ENCODE assay signal across 8 cellular contexts in genomic region chr21:44301093-44301492, GRCh38. TPM values are rescaled to one million over a fixed set of nuclear protein-coding genes. Genes with fewer than 3 reads are reported as not detected.
A peak's percentile ranks its signal among the peaks of the same experiment; 100 is the strongest.
DNase-seq lines count a peak whose midpoint lies in the region; ATAC-seq and TF ChIP-seq lines count a peak whose summit lies in the region.

No MANE protein-coding gene starts in this region.

- H3K36me3 ChIP-seq in H7 (replicated peaks; ENCODE audit: control insufficient read depth, insufficient read depth, low read length) (no peaks in the 10 kb centered on the region), skeletal muscle satellite cell (ENCODE audit: insufficient read depth, low read length) (peaks cover under 1% of the 10 kb centered on the region)

- DNase-seq in H7 (no peak), activated B cell treated with CpG ODN at 0.5 μM for 24 hours (no peak), glutamatergic neuron (no peak), T1000 (lab: John Stamatoyannopoulos, UW) (no peak), amygdala (lab: John Stamatoyannopoulos, UW) (no peak), NCI-H187 (lab: John Stamatoyannopoulos, UW) (no peak)

- H3K9ac ChIP-seq in skeletal muscle satellite cell (ENCODE audit: low read depth, low read length) = peak overlapping the region; percentile 91

- peak overlapping the region; percentile 71 for H3K4me3 ChIP-seq in H7 (ENCODE audit: insufficient read depth, low read depth, low read length)
- peak overlapping the region; percentile 96 for H3K4me3 ChIP-seq in skeletal muscle satellite cell (ENCODE audit: low read length)

- peak overlapping the region; percentile 99 for H3K4me2 ChIP-seq in skeletal muscle satellite cell (ENCODE audit: low read length)

- TF ChIP-seq CTCF in activated B cell treated with CpG ODN at 0.5 μM for 24 hours (IDR thresholded peaks at IDR 0.05) = no peak
- no peak for TF ChIP-seq CTCF in glutamatergic neuron (IDR thresholded peaks at IDR 0.05; ENCODE audit: partially characterized antibody, unreplicated experiment)

- H3K27ac Mint-ChIP-seq in activated B cell treated with CpG ODN at 0.5 μM for 24 hours (peak overlapping the region; percentile 56), glutamatergic neuron (ENCODE audit: unreplicated experiment) (no peak overlapping the region)

- H3K36me3 Mint-ChIP-seq in activated B cell treated with CpG ODN at 0.5 μM for 24 hours (ENCODE audit: low read depth) (peaks cover 3% of the 10 kb centered on the region), glutamatergic neuron (ENCODE audit: unreplicated experiment) (no peaks in the 10 kb centered on the region)

- H3K9me3 ChIP-seq in skeletal muscle satellite cell (replicated peaks; ENCODE audit: low read length) = no peaks in the 10 kb centered on the region

- POLR2A ChIA-PET in activated B cell treated with CpG ODN at 0.5 μM for 24 hours (lab: Charles Lee) = interaction anchor here (1.1 kb wide), 1 partner anchor 9 kb away, joined by 3 read pairs; no protein-coding TSS in a partner anchor

- peaks cover 65% of the 10 kb centered on the region for H3K4me1 Mint-ChIP-seq in activated B cell treated with CpG ODN at 0.5 μM for 24 hours
- H3K4me1 Mint-ChIP-seq in glutamatergic neuron (ENCODE audit: low read depth, unreplicated experiment) = peaks cover 6% of the 10 kb centered on the region

- H3K9me3 Mint-ChIP-seq in activated B cell treated with CpG ODN at 0.5 μM for 24 hours = no peaks in the 10 kb centered on the region
- H3K9me3 Mint-ChIP-seq in glutamatergic neuron (ENCODE audit: unreplicated experiment) = no peaks in the 10 kb centered on the region

- H3K27me3 Mint-ChIP-seq in activated B cell treated with CpG ODN at 0.5 μM for 24 hours (no peaks in the 10 kb centered on the region), glutamatergic neuron (ENCODE audit: unreplicated experiment) (peaks cover 10% of the 10 kb centered on the region)

- intact Hi-C loops in activated B cell treated with CpG ODN at 0.5 μM for 24 hours (cut with micrococcal nuclease) = loop anchor here (10.0 kb wide), 2 partner anchors 154 to 486 kb away; partner anchors contain the start of gene LRRC3

- H3K4me1 ChIP-seq in skeletal muscle satellite cell (ENCODE audit: control insufficient read depth, insufficient read depth, low read length) = peaks cover 22% of the 10 kb centered on the region

- CTCF ChIA-PET in activated B cell treated with CpG ODN at 0.5 μM for 24 hours (lab: Charles Lee) = no interaction called here

- H3K27me3 ChIP-seq in H7 (ENCODE audit: control insufficient read depth, insufficient read depth, low read length) (no peaks in the 10 kb centered on the region), skeletal muscle satellite cell (ENCODE audit: control insufficient read depth, insufficient read depth, low read length) (no peaks in the 10 kb centered on the region)

- peak overlapping the region; percentile 81 for H3K4me3 Mint-ChIP-seq in activated B cell treated with CpG ODN at 0.5 μM for 24 hours
- H3K4me3 Mint-ChIP-seq in glutamatergic neuron (ENCODE audit: unreplicated experiment) = peak overlapping the region; percentile 64

- ATAC-seq in activated B cell treated with CpG ODN at 0.5 μM for 24 hours (ENCODE audit: low read depth) (no peak), GM21526 (IDR thresholded peaks at IDR 0.05; ENCODE audit: low FRiP score, unreplicated experiment) (no peak)

RNA-seq across cellular contexts. Expression of gene PFKL, which starts 1.2 kb away (rescaled TPM):
- 149 and 158 TPM in 2 replicates for total RNA-seq in H7 (2014; rRNA removed; shearing (Covaris generic))
- total RNA-seq in activated B cell treated with CpG ODN at 0.5 μM for 24 hours (167 and 174 TPM in 2 replicates), glutamatergic neuron (ENCODE audit: unreplicated experiment) (48.6 TPM)
- total RNA-seq in skeletal muscle satellite cell (2012; rRNA removed) = 154 and 193 TPM in 2 replicates

RNA-seq across cellular contexts. Expression of gene AIRE, which starts 15.4 kb away (rescaled TPM):
- 0.07 and 0.31 TPM in 2 replicates for total RNA-seq in H7 (2014; rRNA removed; shearing (Covaris generic))
- 0.10 TPM in 1 of 2 replicates, not detected in the other for total RNA-seq in activated B cell treated with CpG ODN at 0.5 μM for 24 hours
- total RNA-seq in glutamatergic neuron (ENCODE audit: unreplicated experiment) = not detected
- 0.22 TPM in 1 of 2 replicates, not detected in the other for total RNA-seq in skeletal muscle satellite cell (2012; rRNA removed)

RNA-seq across cellular contexts. Expression of gene CFAP410, which starts 38.1 kb away (rescaled TPM):
- total RNA-seq in H7 (2014; rRNA removed; shearing (Covaris generic)) = 17.2 and 20.3 TPM in 2 replicates
- total RNA-seq in activated B cell treated with CpG ODN at 0.5 μM for 24 hours (50.6 and 62.3 TPM in 2 replicates), glutamatergic neuron (ENCODE audit: unreplicated experiment) (20.6 TPM)
- total RNA-seq in skeletal muscle satellite cell (2012; rRNA removed) = 5.1 and 8.5 TPM in 2 replicates

RNA-seq across cellular contexts. Expression of gene DNMT3L, which starts 39.4 kb away (rescaled TPM):
- total RNA-seq in H7 (2014; rRNA removed; shearing (Covaris generic)) = 2.9 and 8.2 TPM in 2 replicates
- not detected in 2 replicates for total RNA-seq in activated B cell treated with CpG ODN at 0.5 μM for 24 hours
- total RNA-seq in glutamatergic neuron (ENCODE audit: unreplicated experiment) = not detected
- not detected in 2 replicates for total RNA-seq in skeletal muscle satellite cell (2012; rRNA removed)

RNA-seq across cellular contexts. Expression of gene TRPM2, which starts 52.3 kb away (rescaled TPM):
- total RNA-seq in H7 (2014; rRNA removed; shearing (Covaris generic)) = 0.42 and 0.48 TPM in 2 replicates
- total RNA-seq in activated B cell treated with CpG ODN at 0.5 μM for 24 hours (2.4 and 3.9 TPM in 2 replicates), glutamatergic neuron (ENCODE audit: unreplicated experiment) (not detected)
- total RNA-seq in skeletal muscle satellite cell (2012; rRNA removed) = not detected in 2 replicates
